33 cellular contexts compared by ENCODE assay signal in genomic region chr6:52872031-52872430, GRCh38. TPM values are rescaled to one million over a fixed set of nuclear protein-coding genes. Genes with fewer than 3 reads are reported as not detected.
"Had no signal": no experiment of that assay in that cellular context is flagged by ENCODE, and none has a peak within 500 bp of the region (broad histone marks: within the 10 kb centered on the region; RNA-seq: fewer than 3 reads in every experiment).

No MANE protein-coding gene starts in this region.

- H3K4me3 ChIP-seq: K562, SK-N-MC had no signal

- H3K4me3 Mint-ChIP-seq: activated CD4-positive, alpha-beta memory T cell treated with anti-CD3 and anti-CD28 coated beads for 36 hours; activated CD4-positive, alpha-beta T cell treated with anti-CD3 and anti-CD28 coated beads, Interleukin-2, amount 10 ng/mL, durations not matched to agents 7 days and 5 days; activated naive CD4-positive, alpha-beta T cell treated with anti-CD3 and anti-CD28 coated beads, Interleukin-2, amount 10 ng/mL, durations not matched to agents 7 days and 5 days; activated naive CD8-positive, alpha-beta T cell treated with anti-CD3 and anti-CD28 coated beads for 36 hours; activated T-cell treated with anti-CD3 and anti-CD28 coated beads, Interleukin-2, amount 50 U/mL, for 72 hours; T-cell had no signal

- H3K9me3 Mint-ChIP-seq: activated CD4-positive, alpha-beta memory T cell treated with anti-CD3 and anti-CD28 coated beads for 36 hours; activated CD4-positive, alpha-beta T cell treated with anti-CD3 and anti-CD28 coated beads, Interleukin-2, amount 10 ng/mL, durations not matched to agents 7 days and 5 days; activated naive CD4-positive, alpha-beta T cell treated with anti-CD3 and anti-CD28 coated beads, Interleukin-2, amount 10 ng/mL, durations not matched to agents 7 days and 5 days; activated naive CD8-positive, alpha-beta T cell treated with anti-CD3 and anti-CD28 coated beads for 36 hours; activated T-cell treated with anti-CD3 and anti-CD28 coated beads, Interleukin-2, amount 50 U/mL, for 72 hours; activated T-helper 2 cell treated with anti-CD3 and anti-CD28 coated beads, Interferon-gamma antibody, Interleukin-2, Interleukin-4, amounts not matched to agents 10 μg/mL and 5 μg/mL and 100 μg/mL, durations not matched to agents 14 hours and 24 hours and 36 hours; T-cell had no signal

- DNase-seq: activated CD4-positive, alpha-beta memory T cell treated with anti-CD3 and anti-CD28 coated beads for 36 hours; activated CD4-positive, alpha-beta T cell treated with anti-CD3 and anti-CD28 coated beads, Interleukin-2, amount 10 ng/mL, durations not matched to agents 7 days and 5 days; activated CD4-positive, CD25-positive, alpha-beta regulatory T cell; activated gamma-delta T cell treated with Interleukin-2 at 50 U/mL for 16 hours; activated naive CD4-positive, alpha-beta T cell treated with anti-CD3 and anti-CD28 coated beads, Interleukin-2, amount 10 ng/mL, durations not matched to agents 7 days and 5 days; activated naive CD8-positive, alpha-beta T cell treated with anti-CD3 and anti-CD28 coated beads for 36 hours; activated T-cell treated with anti-CD3 and anti-CD28 coated beads for 4 hours; activated T-cell treated with anti-CD3 and anti-CD28 coated beads, Interleukin-2, amount 50 U/mL, for 72 hours; anterior cingulate cortex; caudate nucleus; Kasumi-1; NCI-H1092; NCI-H1417 treated with DMSO at 0.1 percent for 48 hours; NCI-H1694; NCI-H2029; NCI-H2107; NCI-H2171 treated with DMSO at 0.1 percent for 48 hours; NCI-H226; NCI-H748 treated with DMSO at 0.1 percent for 48 hours; NK-92 treated with Interleukin-12 subunit alpha and Interleukin-12 subunit beta, amount 100 ng/mL, for 24 hours; OCI-M1; RPMI8226; T-cell; T-helper 2 cell; T1000 had no signal

- ATAC-seq: activated T-cell treated with anti-CD3 and anti-CD28 coated beads, Interleukin-2, amount 50 U/mL, for 72 hours; K562; Panc1; Right ventricle myocardium inferior; T-cell had no signal

- H3K27ac Mint-ChIP-seq: activated CD4-positive, alpha-beta memory T cell treated with anti-CD3 and anti-CD28 coated beads for 36 hours; activated CD4-positive, alpha-beta T cell treated with anti-CD3 and anti-CD28 coated beads, Interleukin-2, amount 10 ng/mL, durations not matched to agents 7 days and 5 days; activated naive CD4-positive, alpha-beta T cell treated with anti-CD3 and anti-CD28 coated beads, Interleukin-2, amount 10 ng/mL, durations not matched to agents 7 days and 5 days; activated naive CD8-positive, alpha-beta T cell treated with anti-CD3 and anti-CD28 coated beads for 36 hours; activated T-cell treated with anti-CD3 and anti-CD28 coated beads, Interleukin-2, amount 50 U/mL, for 72 hours; activated T-helper 2 cell treated with anti-CD3 and anti-CD28 coated beads, Interferon-gamma antibody, Interleukin-2, Interleukin-4, amounts not matched to agents 10 μg/mL and 5 μg/mL and 100 μg/mL, durations not matched to agents 14 hours and 24 hours and 36 hours; T-cell had no signal

- H3K4me1 Mint-ChIP-seq: activated naive CD4-positive, alpha-beta T cell treated with anti-CD3 and anti-CD28 coated beads, Interleukin-2, amount 10 ng/mL, durations not matched to agents 7 days and 5 days; activated naive CD8-positive, alpha-beta T cell treated with anti-CD3 and anti-CD28 coated beads for 36 hours; T-cell had no signal

- H3K27me3 Mint-ChIP-seq: activated naive CD8-positive, alpha-beta T cell treated with anti-CD3 and anti-CD28 coated beads for 36 hours had no signal

- H3K36me3 Mint-ChIP-seq: activated CD4-positive, alpha-beta memory T cell treated with anti-CD3 and anti-CD28 coated beads for 36 hours; activated naive CD4-positive, alpha-beta T cell treated with anti-CD3 and anti-CD28 coated beads, Interleukin-2, amount 10 ng/mL, durations not matched to agents 7 days and 5 days; activated naive CD8-positive, alpha-beta T cell treated with anti-CD3 and anti-CD28 coated beads for 36 hours; T-cell had no signal

- H3K27ac ChIP-seq: SK-N-MC had no signal

RNA-seq across cellular contexts. Expression of gene GSTA5, which starts 31.4 kb away (rescaled TPM):
- total RNA-seq: activated CD4-positive, alpha-beta memory T cell treated with anti-CD3 and anti-CD28 coated beads for 36 hours; activated CD4-positive, alpha-beta T cell treated with anti-CD3 and anti-CD28 coated beads, Interleukin-2, amount 10 ng/mL, durations not matched to agents 7 days and 5 days; activated CD8-positive, alpha-beta memory T cell treated with anti-CD3 and anti-CD28 coated beads for 36 hours; activated naive CD8-positive, alpha-beta T cell treated with anti-CD3 and anti-CD28 coated beads for 36 hours; activated T-cell treated with anti-CD3 and anti-CD28 coated beads, Interleukin-2, amount 50 U/mL, for 72 hours; activated T-helper 2 cell treated with anti-CD3 and anti-CD28 coated beads, Interferon-gamma antibody, Interleukin-2, Interleukin-4, amounts not matched to agents 10 μg/mL and 5 μg/mL and 100 μg/mL, durations not matched to agents 14 hours and 24 hours and 36 hours; chondrocyte; K562; NCI-H460; Right ventricle myocardium inferior; T-cell had no signal

RNA-seq across cellular contexts. Expression of gene GSTA3, which starts 37.5 kb away (rescaled TPM):
- total RNA-seq: activated CD4-positive, alpha-beta memory T cell treated with anti-CD3 and anti-CD28 coated beads for 36 hours; activated CD4-positive, alpha-beta T cell treated with anti-CD3 and anti-CD28 coated beads, Interleukin-2, amount 10 ng/mL, durations not matched to agents 7 days and 5 days; activated CD8-positive, alpha-beta memory T cell treated with anti-CD3 and anti-CD28 coated beads for 36 hours; activated naive CD8-positive, alpha-beta T cell treated with anti-CD3 and anti-CD28 coated beads for 36 hours; activated T-cell treated with anti-CD3 and anti-CD28 coated beads, Interleukin-2, amount 50 U/mL, for 72 hours; activated T-helper 2 cell treated with anti-CD3 and anti-CD28 coated beads, Interferon-gamma antibody, Interleukin-2, Interleukin-4, amounts not matched to agents 10 μg/mL and 5 μg/mL and 100 μg/mL, durations not matched to agents 14 hours and 24 hours and 36 hours; chondrocyte; K562; NCI-H460; Right ventricle myocardium inferior; T-cell had no signal
